ENCODE assay signal across 12 cellular contexts in genomic region chr3:125039897-125040175, GRCh38. TPM values are rescaled to one million over a fixed set of nuclear protein-coding genes. Genes with fewer than 3 reads are reported as not detected.
DNase-seq lines count a peak whose midpoint lies in the region; ATAC-seq and TF ChIP-seq lines count a peak whose summit lies in the region.
"Had no signal": no experiment of that assay in that cellular context is flagged by ENCODE, and none has a peak within 500 bp of the region (broad histone marks: within the 10 kb centered on the region; RNA-seq: fewer than 3 reads in every experiment).

No MANE protein-coding gene starts in this region.

- ATAC-seq in WTC11 (no peak), gastroesophageal sphincter (no peak), GM18907 (IDR thresholded peaks at IDR 0.05; ENCODE audit: unreplicated experiment) (no peak)
- ATAC-seq: activated CD8-positive, alpha-beta memory T cell treated with anti-CD3 and anti-CD28 coated beads, Interleukin-2, amount 10 ng/mL, durations not matched to agents 7 days and 5 days had no signal

- POLR2A ChIA-PET in WTC11 (lab: Charles Lee), result interaction anchor here (0.6 to 1.2 kb wide), 3 partner anchors 8 to 139 kb away, joined by 3 to 4 read pairs (median 3); no protein-coding TSS in a partner anchor

- H3K27me3 ChIP-seq in gastroesophageal sphincter (no peaks in the 10 kb centered on the region), muscle layer of duodenum (ENCODE audit: low read depth, low read length) (no peaks in the 10 kb centered on the region), testis (no peaks in the 10 kb centered on the region)

- H3K27me3 Mint-ChIP-seq in WTC11 (ENCODE audit: low read depth), result no peaks in the 10 kb centered on the region
- H3K27me3 Mint-ChIP-seq: activated naive CD8-positive, alpha-beta T cell treated with anti-CD3 and anti-CD28 coated beads for 36 hours had no signal

- H3K27ac ChIP-seq in gastroesophageal sphincter, result peak overlapping the region; percentile 57 to 88 (median 62)
- peak overlapping the region; percentile 35 for H3K27ac ChIP-seq in muscle layer of duodenum (ENCODE audit: low read length)
- peak overlapping the region; percentile 68 to 76 for H3K27ac ChIP-seq in testis
- H3K27ac ChIP-seq: C4-2B had no signal

- H3K4me3 ChIP-seq in gastroesophageal sphincter, result no peak overlapping the region
- no peak overlapping the region for H3K4me3 ChIP-seq in muscle layer of duodenum (ENCODE audit: low read depth in 1 of 2, low read length in 2 of 2)
- H3K4me3 ChIP-seq in testis, result no peak overlapping the region

- peaks cover 33% of the 10 kb centered on the region for H3K4me1 Mint-ChIP-seq in WTC11

- CTCF ChIA-PET in WTC11 (lab: Charles Lee), result interaction anchor here (0.6 to 1.4 kb wide), 5 partner anchors 103 to 156 kb away, joined by 3 to 5 read pairs (median 3); no protein-coding TSS in a partner anchor

- intact Hi-C loops in testis (cut with DNase I; ENCODE audit: low total_unique reads), result no loop called here

- TF ChIP-seq CTCF in WTC11 (IDR thresholded peaks at IDR 0.05) (no peak), gastroesophageal sphincter (IDR thresholded peaks at IDR 0.05) (no peak), testis (IDR thresholded peaks at IDR 0.05) (no peak)

- peaks cover 5 to 77% (median 48%) of the 10 kb centered on the region in 3 donors for H3K4me1 ChIP-seq in gastroesophageal sphincter
- H3K4me1 ChIP-seq in muscle layer of duodenum (ENCODE audit: control insufficient read depth in 1 of 2, insufficient read depth in 2 of 2, low read length in 2 of 2), result peaks cover 16 to 45% of the 10 kb centered on the region in 2 donors
- H3K4me1 ChIP-seq in testis, result peaks cover 42% of the 10 kb centered on the region

- H3K27ac Mint-ChIP-seq in WTC11, result peak overlapping the region; percentile 4; the same call in 1 of the 2 replicates
- H3K27ac Mint-ChIP-seq: activated CD8-positive, alpha-beta memory T cell treated with anti-CD3 and anti-CD28 coated beads, Interleukin-2, amount 10 ng/mL, durations not matched to agents 7 days and 5 days; activated naive CD8-positive, alpha-beta T cell treated with anti-CD3 and anti-CD28 coated beads for 36 hours had no signal

- no peaks in the 10 kb centered on the region for H3K36me3 ChIP-seq in gastroesophageal sphincter
- H3K36me3 ChIP-seq in muscle layer of duodenum (ENCODE audit: control insufficient read depth in 1 of 2, insufficient read depth in 2 of 2, low read length in 2 of 2), result no peaks in the 10 kb centered on the region
- no peaks in the 10 kb centered on the region for H3K36me3 ChIP-seq in testis (ENCODE audit: low read depth, missing control alignments)

- H3K36me3 Mint-ChIP-seq in WTC11, result peaks cover 12% of the 10 kb centered on the region

- H3K9me3 ChIP-seq in gastroesophageal sphincter, result no peaks in the 10 kb centered on the region
- H3K9me3 ChIP-seq in muscle layer of duodenum (ENCODE audit: control insufficient read depth in 1 of 2, low read length in 2 of 2), result no peaks in the 10 kb centered on the region
- no peaks in the 10 kb centered on the region for H3K9me3 ChIP-seq in testis

- WGBS in gastroesophageal sphincter (ENCODE audit: low coverage in 1 of 2), 2 donors, result 56 to 64% methylated on average over 5 of the region's 5 CpGs
- 24 to 35% methylated on average over 5 of the region's 5 CpGs for WGBS in testis, 2 donors

- H3K9me3 Mint-ChIP-seq in WTC11, result peaks cover 16% of the 10 kb centered on the region

- no peak for DNase-seq in WTC11 (ENCODE audit: low spot score)
- no peak for DNase-seq in testis
- DNase-seq in HK-2 (ENCODE audit: unreplicated experiment), result no peak
- DNase-seq in NOMO-1 treated with DMSO at 0.1 percent for 48 hours (lab: John Stamatoyannopoulos, UW; ENCODE audit: unreplicated experiment), result no peak
- no peak for DNase-seq in activated gamma-delta T cell treated with Interleukin-2 at 50 U/mL for 16 hours
- DNase-seq: activated CD8-positive, alpha-beta memory T cell treated with anti-CD3 and anti-CD28 coated beads, Interleukin-2, amount 10 ng/mL, durations not matched to agents 7 days and 5 days; activated naive CD8-positive, alpha-beta T cell treated with anti-CD3 and anti-CD28 coated beads for 36 hours; MM.1S had no signal

- TF ChIP-seq EP300 in gastroesophageal sphincter (IDR thresholded peaks at IDR 0.05), result no peak

- no peak overlapping the region for H3K4me3 Mint-ChIP-seq in WTC11
- H3K4me3 Mint-ChIP-seq: activated CD8-positive, alpha-beta memory T cell treated with anti-CD3 and anti-CD28 coated beads, Interleukin-2, amount 10 ng/mL, durations not matched to agents 7 days and 5 days; activated naive CD8-positive, alpha-beta T cell treated with anti-CD3 and anti-CD28 coated beads for 36 hours had no signal

- TF ChIP-seq POLR2A in gastroesophageal sphincter (IDR thresholded peaks at IDR 0.05) (no peak), testis (IDR thresholded peaks at IDR 0.05) (no peak)

TF ChIP-seq in WTC11, 78 proteins besides CTCF, POLR2A, EP300 and RAD21:
- TF ChIP-seq NFE2L1 (CRISPR knock-in tag; IDR thresholded peaks at IDR 0.05), result no peak
- TF ChIP-seq ZNF219 (CRISPR knock-in tag; IDR thresholded peaks at IDR 0.05; ENCODE audit: borderline replicate concordance), result no peak
- TF ChIP-seq ZSCAN18 (CRISPR knock-in tag; IDR thresholded peaks at IDR 0.05), result no peak
- TF ChIP-seq, protein P1, sequence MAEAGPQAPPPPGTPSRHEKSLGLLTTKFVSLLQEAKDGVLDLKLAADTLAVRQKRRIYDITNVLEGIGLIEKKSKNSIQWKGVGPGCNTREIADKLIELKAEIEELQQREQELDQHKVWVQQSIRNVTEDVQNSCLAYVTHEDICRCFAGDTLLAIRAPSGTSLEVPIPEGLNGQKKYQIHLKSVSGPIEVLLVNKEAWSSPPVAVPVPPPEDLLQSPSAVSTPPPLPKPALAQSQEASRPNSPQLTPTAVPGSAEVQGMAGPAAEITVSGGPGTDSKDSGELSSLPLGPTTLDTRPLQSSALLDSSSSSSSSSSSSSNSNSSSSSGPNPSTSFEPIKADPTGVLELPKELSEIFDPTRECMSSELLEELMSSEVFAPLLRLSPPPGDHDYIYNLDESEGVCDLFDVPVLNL (CRISPR knock-in tag; IDR thresholded peaks at IDR 0.05; ENCODE audit: borderline replicate concordance, low read depth), result no peak
- TF ChIP-seq ELF4 (CRISPR knock-in tag; IDR thresholded peaks at IDR 0.05; ENCODE audit: low read depth), result no peak
- TF ChIP-seq E2F1 (CRISPR knock-in tag; IDR thresholded peaks at IDR 0.05), result no peak

RNA-seq across cellular contexts. Expression of gene HEG1, which starts 16.0 kb away (rescaled TPM):
- total RNA-seq in WTC11 (2021) (7.9 to 14.6 TPM (median 8.7 TPM) in 3 replicates), gastroesophageal sphincter (10 to 100 TPM; 55.9 to 85.5 (median 78.9) TPM), testis (100 to 1,000 TPM; 120 to 160 TPM)
- polyA plus RNA-seq in testis (ENCODE audit: insufficient read depth, low read depth, low replicate concordance), result 50.3 TPM
